33 cellular contexts compared by ENCODE assay signal in genomic region chr6:75347797-75348610, GRCh38.
DNase-seq lines count a peak whose midpoint lies in the region; ATAC-seq and TF ChIP-seq lines count a peak whose summit lies in the region.
"Had no signal": no experiment of that assay in that cellular context is flagged by ENCODE, and none has a peak within 500 bp of the region (broad histone marks: within the 10 kb centered on the region; RNA-seq: fewer than 3 reads in every experiment).

No MANE protein-coding gene starts in this region.

- H2AK9ac ChIP-seq in IMR-90 (replicated peaks; ENCODE audit: low read depth, low read length, poor library complexity): no peak overlapping the region

- H2BK12ac ChIP-seq in mesenchymal stem cell (ENCODE audit: low read length in 2 of 2): no peak overlapping the region

- no peak overlapping the region for H2BK120ac ChIP-seq in IMR-90 (ENCODE audit: low read depth, low read length)
- H2BK120ac ChIP-seq in mesenchymal stem cell (ENCODE audit: low read depth, low read length): no peak overlapping the region

- no peaks in the 10 kb centered on the region; the same call in 1 of the 2 replicates for H3K4me1 ChIP-seq in IMR-90 (ENCODE audit: control insufficient read depth, insufficient read depth, low read length)
- H3K4me1 ChIP-seq in mesenchymal stem cell (ENCODE audit: control insufficient read depth, insufficient read depth, low read depth, low read length): peaks cover 4% of the 10 kb centered on the region
- H3K4me1 ChIP-seq in stomach smooth muscle (ENCODE audit: control insufficient read depth, insufficient read depth, low read length): peaks cover 17% of the 10 kb centered on the region
- H3K4me1 ChIP-seq: prostate gland had no signal

- TF ChIP-seq POLR2A in IMR-90 (IDR thresholded peaks at IDR 0.05; ENCODE audit: low read depth, low read length): no peak

- DNase-seq in IMR-90 (peak; percentile 41), chondrocyte (ENCODE audit: low spot score) (no peak), mesenchymal stem cell (no peak)
- DNase-seq in activated naive CD8-positive, alpha-beta T cell treated with anti-CD3 and anti-CD28 coated beads, Interleukin-2, amount 50 U/mL, for 24 hours: no peak
- no peak for DNase-seq in activated T-helper 1 cell treated with anti-CD3 and anti-CD28 coated beads, Interleukin-12 subunit alpha, Interleukin-12 subunit beta, Interleukin-2, Interleukin-4 antibody, amounts not matched to agents 30 ng/mL and 10 ng/mL and 1 ng/mL, durations not matched to agents 14 hours and 24 hours and 36 hours (ENCODE audit: low spot score)
- DNase-seq: activated B cell treated with CpG ODN at 0.5 μM for 24 hours; activated CD4-positive, alpha-beta T cell treated with anti-CD3 and anti-CD28 coated beads, Interleukin-2, amount 10 ng/mL, durations not matched to agents 7 days and 5 days; activated gamma-delta T cell; C1 segment of cervical spinal cord; cerebellar nuclear complex; DMS153; effector CD4-positive, alpha-beta T cell; foreskin fibroblast; head of caudate nucleus; left ventricle myocardium inferior; mesendoderm; NCI-H1092; NCI-H187; NCI-H526 treated with DMSO at 0.1 percent for 48 hours; NK-92 treated with Interleukin-12 subunit alpha and Interleukin-12 subunit beta, amount 100 ng/mL, for 24 hours; PC-3; stimulated activated CD4-positive, alpha-beta T cell treated with anti-CD3 and anti-CD28 coated beads, Interleukin-15, amount 100 ng/mL, for 24 hours; stimulated activated CD4-positive, alpha-beta T cell treated with anti-CD3 and anti-CD28 coated beads, Interleukin-4, amount 100 ng/mL, for 4 hours; trophoblast cell had no signal

- peak overlapping the region; percentile 83 for H3K27ac Mint-ChIP-seq in chondrocyte (ENCODE audit: unreplicated experiment)
- no peak overlapping the region for H3K27ac Mint-ChIP-seq in activated naive CD8-positive, alpha-beta T cell treated with anti-CD3 and anti-CD28 coated beads, Interleukin-2, amount 50 U/mL, for 24 hours
- no peak overlapping the region for H3K27ac Mint-ChIP-seq in activated T-helper 1 cell treated with anti-CD3 and anti-CD28 coated beads, Interleukin-12 subunit alpha, Interleukin-12 subunit beta, Interleukin-2, Interleukin-4 antibody, amounts not matched to agents 30 ng/mL and 10 ng/mL and 1 ng/mL, durations not matched to agents 14 hours and 24 hours and 36 hours
- H3K27ac Mint-ChIP-seq: activated B cell treated with CpG ODN at 0.5 μM for 24 hours; activated CD4-positive, alpha-beta T cell treated with anti-CD3 and anti-CD28 coated beads, Interleukin-2, amount 10 ng/mL, durations not matched to agents 7 days and 5 days; T-helper 1 cell treated with Interleukin-12 subunit alpha and Interleukin-12 subunit beta and Interleukin-4 antibody, amounts not matched to agents 30 μg/mL and 1 μg/mL, for 36 hours had no signal

- H3K9me3 Mint-ChIP-seq in chondrocyte (ENCODE audit: low read depth): no peaks in the 10 kb centered on the region
- H3K9me3 Mint-ChIP-seq in activated naive CD8-positive, alpha-beta T cell treated with anti-CD3 and anti-CD28 coated beads, Interleukin-2, amount 50 U/mL, for 24 hours: no peaks in the 10 kb centered on the region
- H3K9me3 Mint-ChIP-seq in activated T-helper 1 cell treated with anti-CD3 and anti-CD28 coated beads, Interleukin-12 subunit alpha, Interleukin-12 subunit beta, Interleukin-2, Interleukin-4 antibody, amounts not matched to agents 30 ng/mL and 10 ng/mL and 1 ng/mL, durations not matched to agents 14 hours and 24 hours and 36 hours: no peaks in the 10 kb centered on the region
- H3K9me3 Mint-ChIP-seq: activated B cell treated with CpG ODN at 0.5 μM for 24 hours; activated CD4-positive, alpha-beta T cell treated with anti-CD3 and anti-CD28 coated beads, Interleukin-2, amount 10 ng/mL, durations not matched to agents 7 days and 5 days; brain; T-helper 1 cell treated with Interleukin-12 subunit alpha and Interleukin-12 subunit beta and Interleukin-4 antibody, amounts not matched to agents 30 μg/mL and 1 μg/mL, for 36 hours had no signal

- H3K23ac ChIP-seq in IMR-90 (ENCODE audit: low read depth, low read length): no peak overlapping the region
- H3K23ac ChIP-seq in mesenchymal stem cell (ENCODE audit: low read length in 2 of 2): no peak overlapping the region

- H2BK5ac ChIP-seq in IMR-90 (ENCODE audit: low read depth, low read length, poor library complexity, severe bottlenecking): no peak overlapping the region
- H2BK5ac ChIP-seq in mesenchymal stem cell (ENCODE audit: low read depth, low read length, poor library complexity, severe bottlenecking): no peak overlapping the region

- no peak overlapping the region for H3K4me3 ChIP-seq in IMR-90 (ENCODE audit: insufficient read depth, low read depth, low read length)
- no peak overlapping the region for H3K4me3 ChIP-seq in mesenchymal stem cell (ENCODE audit: insufficient read depth in 1 of 2, low read depth in 1 of 2, low read length in 2 of 2)
- H3K4me3 ChIP-seq in stomach smooth muscle (ENCODE audit: low read length in 2 of 2): peak overlapping the region; percentile 3 to 64
- H3K4me3 ChIP-seq: GM12878, HAP-1, left ventricle myocardium inferior, prostate gland, SK-N-MC had no signal

- POLR2A ChIA-PET in IMR-90 (lab: Charles Lee; ENCODE audit: unreplicated experiment): no interaction called here

- peaks cover 5% of the 10 kb centered on the region for H3K27me3 Mint-ChIP-seq in chondrocyte (ENCODE audit: low read depth)
- peaks cover 27% of the 10 kb centered on the region for H3K27me3 Mint-ChIP-seq in activated naive CD8-positive, alpha-beta T cell treated with anti-CD3 and anti-CD28 coated beads, Interleukin-2, amount 50 U/mL, for 24 hours
- peaks cover 36% of the 10 kb centered on the region for H3K27me3 Mint-ChIP-seq in activated T-helper 1 cell treated with anti-CD3 and anti-CD28 coated beads, Interleukin-12 subunit alpha, Interleukin-12 subunit beta, Interleukin-2, Interleukin-4 antibody, amounts not matched to agents 30 ng/mL and 10 ng/mL and 1 ng/mL, durations not matched to agents 14 hours and 24 hours and 36 hours (ENCODE audit: insufficient read depth)

- H4K5ac ChIP-seq in IMR-90 (ENCODE audit: low read depth, low read length): no peak overlapping the region

- BruUV-seq in IMR-90 (replicated peaks; lab: Mats Ljungman, UMichigan): no TSS peak

- H2AFZ ChIP-seq in IMR-90 (replicated peaks; ENCODE audit: low read length, poor library complexity): no peak overlapping the region
- H2AFZ ChIP-seq in mesenchymal stem cell (ENCODE audit: low read depth, low read length): no peak overlapping the region

- H3K4me2 ChIP-seq in IMR-90 (ENCODE audit: low read depth, low read length) (no peak overlapping the region), mesenchymal stem cell (ENCODE audit: low read length, poor library complexity, severe bottlenecking) (no peak overlapping the region)

- intact Hi-C loops in IMR-90 (cut with micrococcal nuclease): no loop called here
- intact Hi-C loops in activated T-helper 1 cell treated with anti-CD3 and anti-CD28 coated beads, Interleukin-12 subunit alpha, Interleukin-12 subunit beta, Interleukin-2, Interleukin-4 antibody, amounts not matched to agents 30 ng/mL and 10 ng/mL and 1 ng/mL, durations not matched to agents 14 hours and 24 hours and 36 hours (cut with micrococcal nuclease): no loop called here

- H3K27me3 ChIP-seq in IMR-90 (ENCODE audit: control insufficient read depth, insufficient read depth, low read length) (peaks cover 6% of the 10 kb centered on the region), mesenchymal stem cell (ENCODE audit: control insufficient read depth in 1 of 2, insufficient read depth in 1 of 2, low read length in 2 of 2) (no peaks in the 10 kb centered on the region), stomach smooth muscle (ENCODE audit: control insufficient read depth in 1 of 2, insufficient read depth in 2 of 2, low read length in 2 of 2) (no peaks in the 10 kb centered on the region)

- peaks cover 50% of the 10 kb centered on the region for H3K4me1 Mint-ChIP-seq in chondrocyte (ENCODE audit: low read depth)
- H3K4me1 Mint-ChIP-seq in activated naive CD8-positive, alpha-beta T cell treated with anti-CD3 and anti-CD28 coated beads, Interleukin-2, amount 50 U/mL, for 24 hours: no peaks in the 10 kb centered on the region
- no peaks in the 10 kb centered on the region for H3K4me1 Mint-ChIP-seq in activated T-helper 1 cell treated with anti-CD3 and anti-CD28 coated beads, Interleukin-12 subunit alpha, Interleukin-12 subunit beta, Interleukin-2, Interleukin-4 antibody, amounts not matched to agents 30 ng/mL and 10 ng/mL and 1 ng/mL, durations not matched to agents 14 hours and 24 hours and 36 hours (ENCODE audit: low read depth)
- H3K4me1 Mint-ChIP-seq: activated B cell treated with CpG ODN at 0.5 μM for 24 hours had no signal

- H3K27ac ChIP-seq in IMR-90 (ENCODE audit: insufficient read depth, low read length): no peak overlapping the region
- H3K27ac ChIP-seq in mesenchymal stem cell (ENCODE audit: low read length, poor library complexity, severe bottlenecking): peak overlapping the region; percentile 1
- H3K27ac ChIP-seq in stomach smooth muscle (ENCODE audit: low read length): peak overlapping the region; percentile 73
- H3K27ac ChIP-seq: epithelial cell of prostate, prostate gland, SK-N-MC had no signal

- no peak overlapping the region for H2AK5ac ChIP-seq in IMR-90 (ENCODE audit: low read depth, low read length)
- H2AK5ac ChIP-seq in mesenchymal stem cell (ENCODE audit: low read length, severe bottlenecking): no peak overlapping the region

- H2BK15ac ChIP-seq in IMR-90 (ENCODE audit: low read depth, low read length) (no peak overlapping the region), mesenchymal stem cell (ENCODE audit: low read depth, poor library complexity, severe bottlenecking) (no peak overlapping the region)

- ATAC-seq in IMR-90 (ENCODE audit: low read depth): peak; percentile 60
- ATAC-seq in GM21737 (IDR thresholded peaks at IDR 0.05; ENCODE audit: unreplicated experiment): no peak
- no peak for ATAC-seq in activated naive CD8-positive, alpha-beta T cell treated with anti-CD3 and anti-CD28 coated beads, Interleukin-2, amount 50 U/mL, for 24 hours
- ATAC-seq: GM12878, PC-3 had no signal

- dilution Hi-C loops in IMR-90 (cut with HindIII; ENCODE audit: low sequenced_read_pairs, unreplicated experiment): no loop called here

- no peak overlapping the region for H3K56ac ChIP-seq in IMR-90 (ENCODE audit: extremely low read depth, insufficient read depth, low read length)

- H2BK20ac ChIP-seq in IMR-90 (ENCODE audit: low read depth, low read length): no peak overlapping the region

- H4K20me1 ChIP-seq in IMR-90 (ENCODE audit: insufficient read depth, low read length): no peaks in the 10 kb centered on the region

- no CpG with 5 or more reads among the region's 2 CpGs for WGBS in IMR-90 (ENCODE audit: extremely low coverage in 2 of 2, insufficient read length in 1 of 2), 2 experiments
- WGBS in mesenchymal stem cell: no CpG with 5 or more reads among the region's 2 CpGs

- H3K36me3 ChIP-seq in IMR-90 (ENCODE audit: control insufficient read depth, insufficient read depth, low read length) (no peaks in the 10 kb centered on the region), mesenchymal stem cell (ENCODE audit: control insufficient read depth in 1 of 2, insufficient read depth in 2 of 2, low read depth in 1 of 2, low read length in 2 of 2) (no peaks in the 10 kb centered on the region), stomach smooth muscle (ENCODE audit: control insufficient read depth in 2 of 2, insufficient read depth in 2 of 2, low read length in 2 of 2) (peaks cover 7 to 10% of the 10 kb centered on the region in 2 donors)
- H3K36me3 ChIP-seq: HAP-1, prostate gland had no signal

- CTCF ChIA-PET in IMR-90 (lab: Yijun Ruan, JAX): interaction anchor here (1.0 kb wide), 1 partner anchor 20 kb away, joined by 3 read pairs; no protein-coding TSS in a partner anchor

- H4K8ac ChIP-seq in IMR-90 (ENCODE audit: low read depth in 2 of 2, low read length in 2 of 2) (no peak overlapping the region), mesenchymal stem cell (ENCODE audit: low read length) (no peak overlapping the region)

- H3K79me1 ChIP-seq in IMR-90 (ENCODE audit: low read depth in 1 of 2, low read length in 2 of 2): no peaks in the 10 kb centered on the region
- peaks cover 2% of the 10 kb centered on the region for H3K79me1 ChIP-seq in mesenchymal stem cell (replicated peaks; ENCODE audit: low read length, poor library complexity, severe bottlenecking)

- no peak overlapping the region for H3K4me3 Mint-ChIP-seq in chondrocyte (ENCODE audit: unreplicated experiment)
- H3K4me3 Mint-ChIP-seq in activated naive CD8-positive, alpha-beta T cell treated with anti-CD3 and anti-CD28 coated beads, Interleukin-2, amount 50 U/mL, for 24 hours: no peak overlapping the region
- no peak overlapping the region for H3K4me3 Mint-ChIP-seq in activated T-helper 1 cell treated with anti-CD3 and anti-CD28 coated beads, Interleukin-12 subunit alpha, Interleukin-12 subunit beta, Interleukin-2, Interleukin-4 antibody, amounts not matched to agents 30 ng/mL and 10 ng/mL and 1 ng/mL, durations not matched to agents 14 hours and 24 hours and 36 hours
- H3K4me3 Mint-ChIP-seq: activated B cell treated with CpG ODN at 0.5 μM for 24 hours; activated CD4-positive, alpha-beta T cell treated with anti-CD3 and anti-CD28 coated beads, Interleukin-2, amount 10 ng/mL, durations not matched to agents 7 days and 5 days; T-helper 1 cell treated with Interleukin-12 subunit alpha and Interleukin-12 subunit beta and Interleukin-4 antibody, amounts not matched to agents 30 μg/mL and 1 μg/mL, for 36 hours had no signal

- H3K9ac ChIP-seq in IMR-90 (ENCODE audit: low read depth, low read length) (no peak overlapping the region), mesenchymal stem cell (ENCODE audit: low read length) (no peak overlapping the region), stomach smooth muscle (ENCODE audit: low read length in 2 of 2) (peak overlapping the region in 1 of 2 donors; percentile 13)

- no peak overlapping the region; the same call in 1 of the 2 replicates for H3K18ac ChIP-seq in IMR-90 (ENCODE audit: low read depth, low read length)
- H3K18ac ChIP-seq in mesenchymal stem cell (ENCODE audit: low read depth in 1 of 2, low read length in 2 of 2): no peak overlapping the region

- no peak for TF ChIP-seq RAD21 in IMR-90 (IDR thresholded peaks at IDR 0.05; ENCODE audit: low read length)

- H4K91ac ChIP-seq in IMR-90 (ENCODE audit: insufficient read depth, low read depth, low read length) (no peak overlapping the region), mesenchymal stem cell (ENCODE audit: low read length) (no peak overlapping the region)

- H3K9me3 ChIP-seq in IMR-90 (ENCODE audit: control insufficient read depth, insufficient read depth, low read length): no peaks in the 10 kb centered on the region
- H3K9me3 ChIP-seq in mesenchymal stem cell (ENCODE audit: control insufficient read depth, low read length): no peaks in the 10 kb centered on the region
- no peaks in the 10 kb centered on the region for H3K9me3 ChIP-seq in stomach smooth muscle (ENCODE audit: control insufficient read depth in 2 of 2, low read length in 2 of 2)
- H3K9me3 ChIP-seq: HAP-1, left ventricle myocardium inferior, prostate gland had no signal

- in situ Hi-C loops in IMR-90 (cut with MboI; ENCODE audit: low sequenced_read_pairs): no loop called here

- H3K14ac ChIP-seq in IMR-90 (replicated peaks; ENCODE audit: low read depth, low read length): no peak overlapping the region
- no peak overlapping the region for H3K14ac ChIP-seq in mesenchymal stem cell (ENCODE audit: low read length in 2 of 2)

- no peaks in the 10 kb centered on the region for H3K9me1 ChIP-seq in IMR-90 (ENCODE audit: insufficient read depth, low read length)

- no peak overlapping the region for H3K4ac ChIP-seq in IMR-90 (ENCODE audit: low read depth, low read length)
- H3K4ac ChIP-seq in mesenchymal stem cell (ENCODE audit: low read depth in 1 of 2, low read length in 2 of 2): no peak overlapping the region

- TF ChIP-seq CTCF in IMR-90 (conservative IDR thresholded peaks at IDR 0.05; ENCODE audit: low read depth, low read length) (no peak), chondrocyte (IDR thresholded peaks at IDR 0.05) (no peak)

- H3K36me3 Mint-ChIP-seq in chondrocyte (ENCODE audit: low read depth): no peaks in the 10 kb centered on the region
- no peaks in the 10 kb centered on the region for H3K36me3 Mint-ChIP-seq in activated naive CD8-positive, alpha-beta T cell treated with anti-CD3 and anti-CD28 coated beads, Interleukin-2, amount 50 U/mL, for 24 hours (ENCODE audit: low read depth)
- H3K36me3 Mint-ChIP-seq in activated T-helper 1 cell treated with anti-CD3 and anti-CD28 coated beads, Interleukin-12 subunit alpha, Interleukin-12 subunit beta, Interleukin-2, Interleukin-4 antibody, amounts not matched to agents 30 ng/mL and 10 ng/mL and 1 ng/mL, durations not matched to agents 14 hours and 24 hours and 36 hours (ENCODE audit: low read depth): no peaks in the 10 kb centered on the region
- H3K36me3 Mint-ChIP-seq: brain had no signal

Comparison
In these comparisons a context has a peak if more than half of its experiments do, and no peak if none do; other contexts are left out.
1. H3K4me3 ChIP-seq: peak in stomach smooth muscle (2 of 2); none in IMR-90 (single experiment) and mesenchymal stem cell (0 of 2).